ENCODE assay signal across 7 cellular contexts in genomic region chr6:60799106-60799505, GRCh38.
A peak's percentile ranks its signal among the peaks of the same experiment; 100 is the strongest.
DNase-seq lines count a peak whose midpoint lies in the region; ATAC-seq and TF ChIP-seq lines count a peak whose summit lies in the region.
"Not testable (repeated sequence)": the region's sequence is repeated elsewhere in the genome, so short reads cannot be mapped to it uniquely, and the experiment has no call there.

No MANE protein-coding gene starts in this region.

- H3K4me2 ChIP-seq in DND-41 (ENCODE audit: insufficient read depth, low read length); mesendoderm (ENCODE audit: low read length): not testable (repeated sequence)

- not testable (repeated sequence) for H3K27ac ChIP-seq in DND-41 (ENCODE audit: low read length); VCaP; foreskin keratinocyte; mesendoderm (ENCODE audit: low read depth, low read length)

- not testable (repeated sequence) for H3K27me3 ChIP-seq in DND-41 (ENCODE audit: insufficient read depth, low read length, poor library complexity); foreskin keratinocyte; mesendoderm (ENCODE audit: insufficient read depth, low read length, poor library complexity)

- DNase-seq in DND-41: peak; percentile 16
- peak in 2 of 3 experiments; percentile 46 to 74 for DNase-seq in NCI-H1417 (lab: John Stamatoyannopoulos, UW)
- DNase-seq in NCI-H82 treated with DMSO at 0.1 percent for 48 hours (lab: John Stamatoyannopoulos, UW; ENCODE audit: unreplicated experiment): peak; percentile 13
- DNase-seq in foreskin keratinocyte: peak in 1 of 2 donors; percentile 5
- DNase-seq in mesendoderm: peak; percentile 27
- DNase-seq in putamen (ENCODE audit: low spot score): peak; percentile 6

- not testable (repeated sequence) for H2BK15ac ChIP-seq in mesendoderm (replicated peaks; ENCODE audit: low read depth)

- H4K8ac ChIP-seq in mesendoderm (ENCODE audit: low read depth, low read length): not testable (repeated sequence)

- H3K9ac ChIP-seq in DND-41 (ENCODE audit: low read depth, low read length); mesendoderm (ENCODE audit: low read length): not testable (repeated sequence)

- ATAC-seq in DND-41 (ENCODE audit: insufficient read depth, low read depth): peak; percentile 66
- ATAC-seq in foreskin keratinocyte: not testable (repeated sequence)

- H3K4ac ChIP-seq in mesendoderm (ENCODE audit: low read depth, low read length): not testable (repeated sequence)

- H3K23ac ChIP-seq in mesendoderm (ENCODE audit: low read length): not testable (repeated sequence)

- not testable (repeated sequence) for H4K5ac ChIP-seq in mesendoderm (ENCODE audit: low read length)

- not testable (repeated sequence) for H3K9me3 ChIP-seq in DND-41 (ENCODE audit: insufficient read depth, low read length, severe bottlenecking)

- TF ChIP-seq CTCF in DND-41 (IDR thresholded peaks at IDR 0.05; ENCODE audit: borderline replicate concordance, extremely low read depth, low read length, poor library complexity, severe bottlenecking) (peak; percentile 28), VCaP (conservative IDR thresholded peaks at IDR 0.05) (peak; percentile 62), foreskin keratinocyte (conservative IDR thresholded peaks at IDR 0.05) (peak; percentile 35)

- H2AK5ac ChIP-seq in mesendoderm (ENCODE audit: low read length): not testable (repeated sequence)

- not testable (repeated sequence) for H4K20me1 ChIP-seq in DND-41 (ENCODE audit: insufficient read depth, low read length)

- H3K36me3 ChIP-seq in DND-41 (ENCODE audit: insufficient read depth, low read length); mesendoderm (ENCODE audit: control insufficient read depth, insufficient read depth, low read length): not testable (repeated sequence)

- not testable (repeated sequence) for H3K4me1 ChIP-seq in DND-41 (ENCODE audit: insufficient read depth, low read length); foreskin keratinocyte; mesendoderm (ENCODE audit: control insufficient read depth, low read depth, low read length)

- H3K79me1 ChIP-seq in mesendoderm (ENCODE audit: low read length): not testable (repeated sequence)

- not testable (repeated sequence) for H3K4me3 ChIP-seq in DND-41 (ENCODE audit: low read depth in 1 of 2, low read length in 2 of 2); mesendoderm (ENCODE audit: low read length)

- not testable (repeated sequence) for H3K18ac ChIP-seq in mesendoderm (ENCODE audit: low read length)

- not testable (repeated sequence) for H3K79me2 ChIP-seq in DND-41 (ENCODE audit: insufficient read depth, low read length); mesendoderm (ENCODE audit: control insufficient read depth, insufficient read depth, low read length)

- not testable (repeated sequence) for H2BK5ac ChIP-seq in mesendoderm (ENCODE audit: low read length)

- H2BK120ac ChIP-seq in mesendoderm (ENCODE audit: low read depth, low read length): not testable (repeated sequence)

- WGBS in mesendoderm (ENCODE audit: extremely low coverage, insufficient coverage, low lambda C conversion rate): no CpG with 5 or more reads among the region's 4 CpGs

- H2AFZ ChIP-seq in DND-41 (ENCODE audit: low read depth, low read length): not testable (repeated sequence)

- not testable (repeated sequence) for H3K56ac ChIP-seq in mesendoderm (ENCODE audit: low read length)
